In the genomic region with DNA sequence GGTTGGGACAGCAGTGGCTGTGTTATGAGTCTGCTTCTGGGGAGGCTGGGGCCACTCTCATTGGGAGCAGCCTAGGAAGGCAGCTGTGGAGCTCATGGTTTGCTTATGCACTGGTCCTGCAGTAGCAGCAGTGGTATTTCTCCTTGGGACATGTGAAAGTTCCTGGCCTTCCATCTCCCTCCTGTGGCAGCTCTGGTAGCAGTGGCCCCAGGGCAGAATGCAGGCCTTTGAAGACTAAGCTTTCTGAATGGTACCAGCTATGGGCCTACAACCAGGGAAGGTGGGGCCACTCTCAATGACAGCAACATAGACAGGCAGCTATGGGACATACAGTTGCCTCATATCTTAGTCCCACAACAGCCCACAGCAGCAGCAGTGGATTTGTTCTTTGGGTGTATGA, we compare ENCODE assay signal across 14 cellular contexts.
A peak's percentile ranks its signal among the peaks of the same experiment; 100 is the strongest.
DNase-seq lines count a peak whose midpoint lies in the region; ATAC-seq and TF ChIP-seq lines count a peak whose summit lies in the region.
"Had no signal": no experiment of that assay in that cellular context is flagged by ENCODE, and none has a peak within 500 bp of the region (broad histone marks: within the 10 kb centered on the region; RNA-seq: fewer than 3 reads in every experiment).

No MANE protein-coding gene starts in this region.

- TF ChIP-seq EP300 in transverse colon (IDR thresholded peaks at IDR 0.05; ENCODE audit: low read depth), result no peak

- no peak overlapping the region for H3K4me3 Mint-ChIP-seq in GM23338
- no peak overlapping the region for H3K4me3 Mint-ChIP-seq in WTC11
- H3K4me3 Mint-ChIP-seq: CD4-positive, alpha-beta T cell had no signal

- DNase-seq in GM23338 (ENCODE audit: low spot score), result peak; percentile 23
- DNase-seq in WTC11 (ENCODE audit: low spot score), result peak; percentile 19
- DNase-seq in iPS-NIHi11 (ENCODE audit: low spot score), result peak; percentile 12
- peak; percentile 66 to 75 for DNase-seq in trophoblast cell
- DNase-seq in transverse colon, result no peak
- no peak for DNase-seq in NCI-H1092 (lab: John Stamatoyannopoulos, UW)
- no peak for DNase-seq in effector CD8-positive, alpha-beta T cell (lab: John Stamatoyannopoulos, UW)
- DNase-seq: ACHN; C1 segment of cervical spinal cord; CD4-positive, alpha-beta T cell; DMS79 treated with DMSO at 0.1 percent for 48 hours; EL; GDM1 had no signal

- H3K14ac ChIP-seq in trophoblast cell (ENCODE audit: low read length), result no peak overlapping the region

- H3K9me3 Mint-ChIP-seq in GM23338 (peaks cover 8% of the 10 kb centered on the region; the same call in 2 of the 3 replicates), WTC11 (peaks cover 14% of the 10 kb centered on the region)

- in situ Hi-C loops in transverse colon (cut with MboI; ENCODE audit: low pct_ligation_motif_present in 1 of 4, low pct_unique_long_range_greater_than_20kb in 1 of 4, low sequenced_read_pairs in 3 of 4), result no loop called here

- intact Hi-C loops in transverse colon (cut with DNase I; ENCODE audit: low total_unique reads), result no loop called here

- H2BK12ac ChIP-seq in trophoblast cell (ENCODE audit: low read length), result no peak overlapping the region

- H3K4me1 ChIP-seq in GM23338 (ENCODE audit: insufficient read depth) (no peaks in the 10 kb centered on the region), trophoblast cell (ENCODE audit: control insufficient read depth in 1 of 2, insufficient read depth in 2 of 2, low read length in 2 of 2) (peaks cover 6 to 7% of the 10 kb centered on the region in 2 experiments), transverse colon (no peaks in the 10 kb centered on the region)

- CTCF ChIA-PET in WTC11 (lab: Charles Lee), result interaction anchor here (1.2 to 2.3 kb wide), 3 partner anchors 17 to 243 kb away, joined by 3 to 9 read pairs (median 7); no protein-coding TSS in a partner anchor

- H2BK120ac ChIP-seq in trophoblast cell (ENCODE audit: insufficient read depth, low read length, poor library complexity), result no peak overlapping the region

- TF ChIP-seq CTCF in GM23338 (conservative IDR thresholded peaks at IDR 0.05; ENCODE audit: low read depth in 2 of 2), result peak; percentile 21 to 51; a peak in 2 of 4 replicates
- TF ChIP-seq CTCF in WTC11 (IDR thresholded peaks at IDR 0.05), result no peak
- TF ChIP-seq CTCF in transverse colon (IDR thresholded peaks at IDR 0.05), result no peak

- H3K23ac ChIP-seq in trophoblast cell (ENCODE audit: low read length), result no peak overlapping the region

- no peak overlapping the region for H4K12ac ChIP-seq in trophoblast cell (ENCODE audit: low read depth, low read length)

- H3K4me2 ChIP-seq in GM23338 (no peak overlapping the region), trophoblast cell (ENCODE audit: low read length) (no peak overlapping the region)

- H3K27me3 ChIP-seq in GM23338 (ENCODE audit: insufficient read depth) (no peaks in the 10 kb centered on the region), trophoblast cell (ENCODE audit: insufficient read depth, low read length) (no peaks in the 10 kb centered on the region), transverse colon (no peaks in the 10 kb centered on the region)

- H3K9ac ChIP-seq in trophoblast cell (ENCODE audit: low read length), result no peak overlapping the region

- POLR2A ChIA-PET in WTC11 (lab: Charles Lee), result no interaction called here

- H3K4me1 Mint-ChIP-seq in GM23338 (no peaks in the 10 kb centered on the region), WTC11 (no peaks in the 10 kb centered on the region)

- ATAC-seq in GM23338, result peak; percentile 42; the same call in 2 of the 3 replicates
- peak; percentile 83 for ATAC-seq in WTC11
- ATAC-seq: HepG2 had no signal

- H3K18ac ChIP-seq in trophoblast cell (ENCODE audit: low read length), result no peak overlapping the region

- no peaks in the 10 kb centered on the region for H3K79me1 ChIP-seq in trophoblast cell (ENCODE audit: low read length)

- H3K36me3 ChIP-seq in GM23338 (ENCODE audit: insufficient read depth), result no peaks in the 10 kb centered on the region; the same call in 1 of the 2 replicates
- H3K36me3 ChIP-seq in trophoblast cell (ENCODE audit: control insufficient read depth in 1 of 2, insufficient read depth in 2 of 2, low read length in 2 of 2), result no peaks in the 10 kb centered on the region
- no peaks in the 10 kb centered on the region for H3K36me3 ChIP-seq in transverse colon

- peaks cover 6% of the 10 kb centered on the region for H3K27me3 Mint-ChIP-seq in GM23338 (ENCODE audit: insufficient read depth, low read depth, poor library complexity)
- H3K27me3 Mint-ChIP-seq in WTC11 (ENCODE audit: low read depth), result no peaks in the 10 kb centered on the region
- H3K27me3 Mint-ChIP-seq: CD4-positive, alpha-beta T cell had no signal

- H3K27ac Mint-ChIP-seq in GM23338 (no peak overlapping the region), WTC11 (no peak overlapping the region)
- H3K27ac Mint-ChIP-seq: CD4-positive, alpha-beta T cell had no signal

- no peaks in the 10 kb centered on the region for H4K20me1 ChIP-seq in GM23338 (replicated peaks; ENCODE audit: insufficient read depth)

- H2AFZ ChIP-seq in GM23338 (no peak overlapping the region), trophoblast cell (ENCODE audit: insufficient read depth, low read length, poor library complexity) (no peak overlapping the region)

- no peak overlapping the region for H2BK5ac ChIP-seq in trophoblast cell (ENCODE audit: low read depth, low read length, poor library complexity)

- H3K9me2 ChIP-seq in GM23338 (ENCODE audit: insufficient read depth), result no peaks in the 10 kb centered on the region

- TF ChIP-seq POLR2A in transverse colon (IDR thresholded peaks at IDR 0.05), result no peak

- H4K91ac ChIP-seq in trophoblast cell (ENCODE audit: low read depth, low read length), result no peak overlapping the region

- no peak overlapping the region for H3K4ac ChIP-seq in trophoblast cell (ENCODE audit: low read depth, low read length)

- no peaks in the 10 kb centered on the region for H3F3A ChIP-seq in GM23338 (replicated peaks; ENCODE audit: low read depth)

- H3K9me3 ChIP-seq in trophoblast cell (ENCODE audit: insufficient read depth, low read depth, low read length) (peaks cover 2% of the 10 kb centered on the region), transverse colon (peaks cover 7% of the 10 kb centered on the region in 2 donors)

- H3K4me3 ChIP-seq in GM23338, result no peak overlapping the region
- H3K4me3 ChIP-seq in trophoblast cell (ENCODE audit: low read depth, low read length), result no peak overlapping the region
- no peak overlapping the region for H3K4me3 ChIP-seq in transverse colon

- no peaks in the 10 kb centered on the region for H3K36me3 Mint-ChIP-seq in GM23338 (ENCODE audit: low read depth)
- 0 out of 2 replicates have a peak, but pooled peaks cover 3% of the 10 kb centered on the region for H3K36me3 Mint-ChIP-seq in WTC11

- H3K79me2 ChIP-seq in GM23338 (replicated peaks; ENCODE audit: insufficient read depth) (no peaks in the 10 kb centered on the region), trophoblast cell (ENCODE audit: control insufficient read depth, insufficient read depth, low read length, poor library complexity) (no peaks in the 10 kb centered on the region)

- no peak overlapping the region for H3K27ac ChIP-seq in GM23338 (ENCODE audit: low read depth)
- no peak overlapping the region for H3K27ac ChIP-seq in trophoblast cell (ENCODE audit: low read depth, low read length)
- H3K27ac ChIP-seq in transverse colon, result no peak overlapping the region

- H2AK5ac ChIP-seq in trophoblast cell (ENCODE audit: low read length), result no peak overlapping the region

- H4K8ac ChIP-seq in trophoblast cell (ENCODE audit: low read depth, low read length), result no peak overlapping the region

TF ChIP-seq in WTC11, 78 proteins besides CTCF, POLR2A, EP300 and RAD21 (continues in another document):
- TF ChIP-seq, protein P1, sequence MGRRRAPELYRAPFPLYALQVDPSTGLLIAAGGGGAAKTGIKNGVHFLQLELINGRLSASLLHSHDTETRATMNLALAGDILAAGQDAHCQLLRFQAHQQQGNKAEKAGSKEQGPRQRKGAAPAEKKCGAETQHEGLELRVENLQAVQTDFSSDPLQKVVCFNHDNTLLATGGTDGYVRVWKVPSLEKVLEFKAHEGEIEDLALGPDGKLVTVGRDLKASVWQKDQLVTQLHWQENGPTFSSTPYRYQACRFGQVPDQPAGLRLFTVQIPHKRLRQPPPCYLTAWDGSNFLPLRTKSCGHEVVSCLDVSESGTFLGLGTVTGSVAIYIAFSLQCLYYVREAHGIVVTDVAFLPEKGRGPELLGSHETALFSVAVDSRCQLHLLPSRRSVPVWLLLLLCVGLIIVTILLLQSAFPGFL (CRISPR knock-in tag; IDR thresholded peaks at IDR 0.05; ENCODE audit: borderline replicate concordance), result no peak
- TF ChIP-seq, protein P2, sequence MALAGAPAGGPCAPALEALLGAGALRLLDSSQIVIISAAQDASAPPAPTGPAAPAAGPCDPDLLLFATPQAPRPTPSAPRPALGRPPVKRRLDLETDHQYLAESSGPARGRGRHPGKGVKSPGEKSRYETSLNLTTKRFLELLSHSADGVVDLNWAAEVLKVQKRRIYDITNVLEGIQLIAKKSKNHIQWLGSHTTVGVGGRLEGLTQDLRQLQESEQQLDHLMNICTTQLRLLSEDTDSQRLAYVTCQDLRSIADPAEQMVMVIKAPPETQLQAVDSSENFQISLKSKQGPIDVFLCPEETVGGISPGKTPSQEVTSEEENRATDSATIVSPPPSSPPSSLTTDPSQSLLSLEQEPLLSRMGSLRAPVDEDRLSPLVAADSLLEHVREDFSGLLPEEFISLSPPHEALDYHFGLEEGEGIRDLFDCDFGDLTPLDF (CRISPR knock-in tag; IDR thresholded peaks at IDR 0.05), result no peak
- TF ChIP-seq ESRRA (CRISPR knock-in tag; IDR thresholded peaks at IDR 0.05; ENCODE audit: borderline replicate concordance), result no peak
- no peak for TF ChIP-seq ZBTB21 (CRISPR knock-in tag; IDR thresholded peaks at IDR 0.05; ENCODE audit: borderline replicate concordance)
- no peak for TF ChIP-seq GABPB1 (CRISPR knock-in tag; IDR thresholded peaks at IDR 0.05)

Comparison
In these comparisons a context has a peak if more than half of its experiments do, and no peak if none do; other contexts are left out.
1. DNase-seq: peak in GM23338 (single experiment), WTC11 (single experiment), iPS-NIHi11 (single experiment) and trophoblast cell (2 of 2); none in transverse colon (single experiment), NCI-H1092 (single experiment) and effector CD8-positive, alpha-beta T cell (single experiment).
2. CTCF ChIP-seq: peak in GM23338 (2 of 2); none in WTC11 (single experiment) and transverse colon (0 of 5).